In the genomic region with DNA sequence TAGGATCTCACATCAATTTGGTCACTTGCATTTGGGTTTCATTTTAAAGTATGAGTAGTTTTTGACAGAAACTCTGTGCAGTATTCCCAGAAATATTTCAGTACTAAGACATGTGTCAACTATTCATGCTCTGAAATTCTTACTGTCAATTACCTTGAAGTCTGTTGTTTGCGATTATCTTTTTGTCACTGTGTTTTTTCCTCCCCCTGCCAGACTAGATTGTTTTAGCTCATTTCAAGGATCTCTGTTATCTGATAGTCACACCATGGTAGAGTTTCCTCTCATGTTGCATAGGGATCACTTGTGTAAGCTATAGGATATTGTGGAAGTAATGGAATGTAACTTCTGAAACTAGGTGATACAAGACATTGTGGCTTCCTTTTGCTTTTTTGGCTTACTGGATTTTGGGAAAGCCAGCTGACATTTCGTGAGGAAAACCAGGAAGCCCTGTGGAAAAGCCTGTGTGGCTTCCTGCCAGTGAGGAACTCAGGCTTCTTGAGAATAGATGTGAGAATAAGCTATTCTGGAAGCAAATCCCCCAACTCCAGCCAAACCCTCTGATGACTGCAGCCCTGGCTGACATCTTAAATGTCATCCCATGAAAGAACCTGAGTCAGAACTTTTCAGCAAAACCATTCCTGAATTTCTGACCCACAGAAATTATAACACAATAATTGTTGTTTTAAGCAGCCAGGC, we compare ENCODE assay signal across 20 cellular contexts.
DNase-seq lines count a peak whose midpoint lies in the region; ATAC-seq and TF ChIP-seq lines count a peak whose summit lies in the region.
"Had no signal": no experiment of that assay in that cellular context is flagged by ENCODE, and none has a peak within 500 bp of the region (broad histone marks: within the 10 kb centered on the region; RNA-seq: fewer than 3 reads in every experiment).

No MANE protein-coding gene starts in this region.

- H3K27ac Mint-ChIP-seq in endodermal cell, result no peak overlapping the region
- H3K27ac Mint-ChIP-seq: CD4-positive, alpha-beta memory T cell had no signal

- no peak overlapping the region for H3K4me2 ChIP-seq in Karpas-422 (ENCODE audit: low read depth, low read length, poor library complexity, severe bottlenecking)
- H3K4me2 ChIP-seq in mesendoderm (ENCODE audit: low read length), result no peak overlapping the region
- H3K4me2 ChIP-seq: BLaER1, PC-9 had no signal

- no peaks in the 10 kb centered on the region; the same call in 1 of the 2 replicates for H3K4me1 ChIP-seq in Karpas-422 (ENCODE audit: low read length)
- H3K4me1 ChIP-seq in endodermal cell (ENCODE audit: control insufficient read depth, insufficient read depth, low read length), result peaks cover 6% of the 10 kb centered on the region
- no peaks in the 10 kb centered on the region for H3K4me1 ChIP-seq in mesendoderm (ENCODE audit: control insufficient read depth, low read depth, low read length)
- H3K4me1 ChIP-seq: SJSA1 had no signal

- peak overlapping the region; percentile 45 for H2BK15ac ChIP-seq in mesendoderm (replicated peaks; ENCODE audit: low read depth)

- H3K4me3 ChIP-seq in Karpas-422 (ENCODE audit: low read length) (no peak overlapping the region), endodermal cell (ENCODE audit: low read length) (peak overlapping the region; percentile 66), mesendoderm (ENCODE audit: low read length) (no peak overlapping the region)
- H3K4me3 ChIP-seq: BLaER1, PC-9, SJSA1 had no signal

- intact Hi-C loops in sciatic nerve (cut with DNase I), result no loop called here

- H3K79me1 ChIP-seq in mesendoderm (ENCODE audit: low read length), result no peaks in the 10 kb centered on the region

- no peaks in the 10 kb centered on the region for H3K9me3 ChIP-seq in Karpas-422 (ENCODE audit: low read length)
- H3K9me3 ChIP-seq in endodermal cell (ENCODE audit: control insufficient read depth, low read length), result no peaks in the 10 kb centered on the region
- H3K9me3 ChIP-seq: BLaER1, SJSA1 had no signal

- H2BK120ac ChIP-seq in mesendoderm (ENCODE audit: low read depth, low read length), result peak overlapping the region; percentile 73

- H3K4me3 Mint-ChIP-seq in endodermal cell, result no peak overlapping the region
- H3K4me3 Mint-ChIP-seq: CD4-positive, alpha-beta memory T cell had no signal

- H3K9me2 ChIP-seq in Karpas-422 (replicated peaks; ENCODE audit: insufficient read depth, low read length), result no peaks in the 10 kb centered on the region

- no peak overlapping the region for H2AK5ac ChIP-seq in mesendoderm (ENCODE audit: low read length)

- H3K27me3 ChIP-seq in Karpas-422 (ENCODE audit: low read length), result no peaks in the 10 kb centered on the region
- H3K27me3 ChIP-seq in endodermal cell (ENCODE audit: control insufficient read depth, insufficient read depth, low read length, poor library complexity, severe bottlenecking), result no peaks in the 10 kb centered on the region
- no peaks in the 10 kb centered on the region for H3K27me3 ChIP-seq in mesendoderm (ENCODE audit: insufficient read depth, low read length, poor library complexity)
- H3K27me3 ChIP-seq: BLaER1, SJSA1 had no signal

- no peak overlapping the region for H4K8ac ChIP-seq in mesendoderm (ENCODE audit: low read depth, low read length)

- H3K27me3 Mint-ChIP-seq in endodermal cell (ENCODE audit: insufficient read depth), result no peaks in the 10 kb centered on the region
- H3K27me3 Mint-ChIP-seq: CD4-positive, alpha-beta memory T cell had no signal

- no peak overlapping the region for H3K23ac ChIP-seq in mesendoderm (ENCODE audit: low read length)

- no peak overlapping the region for H2AFZ ChIP-seq in Karpas-422 (ENCODE audit: low read length)

- H3K27ac ChIP-seq in Karpas-422 (ENCODE audit: low read length) (no peak overlapping the region), endodermal cell (ENCODE audit: low read depth, low read length) (peak overlapping the region; percentile 12), mesendoderm (ENCODE audit: low read depth, low read length) (peak overlapping the region; percentile 49)
- H3K27ac ChIP-seq: BLaER1, HL-60, PC-9, SJSA1 had no signal

- peak overlapping the region; percentile 96 for H3K18ac ChIP-seq in mesendoderm (ENCODE audit: low read length)

- 80 to 85% methylated on average over 1 to 2 of the region's 2 CpGs for WGBS in endodermal cell (ENCODE audit: insufficient coverage in 1 of 2, insufficient read length in 1 of 2), 2 experiments
- no CpG with 5 or more reads among the region's 2 CpGs for WGBS in mesendoderm (ENCODE audit: extremely low coverage, insufficient coverage, low lambda C conversion rate)

- H3K56ac ChIP-seq in mesendoderm (ENCODE audit: low read length), result peak overlapping the region; percentile 44

- no peaks in the 10 kb centered on the region for H3K9me3 Mint-ChIP-seq in endodermal cell

- no peak overlapping the region for H4K5ac ChIP-seq in mesendoderm (ENCODE audit: low read length)

- no peak for ATAC-seq in sciatic nerve
- ATAC-seq in HG02763 (IDR thresholded peaks at IDR 0.05; ENCODE audit: unreplicated experiment), result no peak
- no peak for ATAC-seq in HG03442 (IDR thresholded peaks at IDR 0.05; ENCODE audit: unreplicated experiment)

- H2BK5ac ChIP-seq in mesendoderm (ENCODE audit: low read length), result peak overlapping the region; percentile 47

- DNase-seq in Karpas-422 (peak; percentile 16), endodermal cell (no peak), mesendoderm (peak; percentile 74), sciatic nerve (ENCODE audit: low spot score) (peak; percentile 56), SW480 (ENCODE audit: low spot score) (no peak)
- DNase-seq: CD4-positive, alpha-beta memory T cell; GOT3; IMR-90; MM.1S; NCI-H1092; NCI-H1436 treated with DMSO at 0.1 percent for 48 hours; NCI-H2029 treated with DMSO at 0.1 percent for 48 hours; NCI-H2171; NCI-H526; PC-9 had no signal

- H3K79me2 ChIP-seq in Karpas-422 (ENCODE audit: low read length) (no peaks in the 10 kb centered on the region), mesendoderm (ENCODE audit: control insufficient read depth, insufficient read depth, low read length) (no peaks in the 10 kb centered on the region)

- H3K4ac ChIP-seq in mesendoderm (ENCODE audit: low read depth, low read length), result no peak overlapping the region

- H3K36me3 Mint-ChIP-seq in endodermal cell (ENCODE audit: low read depth), result no peaks in the 10 kb centered on the region
- H3K36me3 Mint-ChIP-seq: CD4-positive, alpha-beta memory T cell had no signal

- peaks cover 7% of the 10 kb centered on the region for H3K4me1 Mint-ChIP-seq in endodermal cell
- H3K4me1 Mint-ChIP-seq: CD4-positive, alpha-beta memory T cell had no signal

- no peaks in the 10 kb centered on the region for H4K20me1 ChIP-seq in Karpas-422 (ENCODE audit: insufficient read depth, low read depth, low read length)
- H4K20me1 ChIP-seq: BLaER1 had no signal

- H3K36me3 ChIP-seq in Karpas-422 (ENCODE audit: insufficient read depth, low read length), result no peaks in the 10 kb centered on the region
- no peaks in the 10 kb centered on the region for H3K36me3 ChIP-seq in endodermal cell (ENCODE audit: control insufficient read depth, insufficient read depth, low read length)
- no peaks in the 10 kb centered on the region for H3K36me3 ChIP-seq in mesendoderm (ENCODE audit: control insufficient read depth, insufficient read depth, low read length)
- H3K36me3 ChIP-seq: BLaER1, SJSA1 had no signal

- H3K9ac ChIP-seq in Karpas-422 (ENCODE audit: low read length), result no peak overlapping the region
- no peak overlapping the region for H3K9ac ChIP-seq in endodermal cell (ENCODE audit: extremely low read depth, low read length, poor library complexity, severe bottlenecking)
- H3K9ac ChIP-seq in mesendoderm (ENCODE audit: low read length), result no peak overlapping the region
- H3K9ac ChIP-seq: BLaER1 had no signal

- TF ChIP-seq CTCF in endodermal cell (conservative IDR thresholded peaks at IDR 0.05), result no peak

Comparison
In these comparisons a context has a peak if more than half of its experiments do, and no peak if none do; other contexts are left out.
1. DNase-seq: peak in Karpas-422 (single experiment), mesendoderm (single experiment) and sciatic nerve (single experiment); none in endodermal cell (single experiment) and SW480 (single experiment).